In genomic region chr3:183918178-183918577, GRCh38 we compare ENCODE assay signal across 24 cellular contexts. TPM values are rescaled to one million over a fixed set of nuclear protein-coding genes. Genes with fewer than 3 reads are reported as not detected.
A peak's percentile ranks its signal among the peaks of the same experiment; 100 is the strongest.
DNase-seq lines count a peak whose midpoint lies in the region; ATAC-seq and TF ChIP-seq lines count a peak whose summit lies in the region.
"Had no signal": no experiment of that assay in that cellular context is flagged by ENCODE, and none has a peak within 500 bp of the region (broad histone marks: within the 10 kb centered on the region; RNA-seq: fewer than 3 reads in every experiment).

No MANE protein-coding gene starts in this region.

- 53 to 86% (median 56%) methylated on average over 2 of the region's 2 CpGs for WGBS in psoas muscle, 3 donors

- CTCF ChIA-PET in PC-9 (lab: Charles Lee) = interaction anchor here (1.2 kb wide), 1 partner anchor 21 kb away, joined by 3 read pairs; no protein-coding TSS in a partner anchor
- CTCF ChIA-PET in activated CD4-positive, alpha-beta T cell treated with anti-CD3 and anti-CD28 coated beads for 36 hours (lab: Charles Lee) = interaction anchor here (1.1 kb wide), 1 partner anchor 14 kb away, joined by 4 read pairs; no protein-coding TSS in a partner anchor

- H3K9me3 ChIP-seq in PC-9 (ENCODE audit: insufficient read depth, low read depth) = no peaks in the 10 kb centered on the region
- no peaks in the 10 kb centered on the region for H3K9me3 ChIP-seq in psoas muscle
- H3K9me3 ChIP-seq: BE2C, BLaER1 had no signal

- DNase-seq in PC-9 (no peak), myocyte (ENCODE audit: low read depth) (peak; percentile 9), psoas muscle (no peak), Kasumi-1 (lab: John Stamatoyannopoulos, UW) (no peak), NCI-H524 treated with DMSO at 0.1 percent for 48 hours (lab: John Stamatoyannopoulos, UW) (no peak)
- no peak for DNase-seq in activated CD4-positive, alpha-beta T cell treated with anti-CD3 and anti-CD28 coated beads for 36 hours
- DNase-seq: 8988T; ACHN; BE2C; C1 segment of cervical spinal cord; CD4-positive, alpha-beta memory T cell; CD4-positive, CD25-positive, alpha-beta regulatory T cell; CD8-positive, alpha-beta memory T cell; COR-L47; DMS 273 treated with DMSO at 0.1 percent for 48 hours; DMS153; DMS53; DMS79; DND-41; EL; GF-D8 had no signal

- no peaks in the 10 kb centered on the region for H4K20me1 ChIP-seq in PC-9 (ENCODE audit: insufficient read depth)
- H4K20me1 ChIP-seq: BLaER1 had no signal

- H3K27ac Mint-ChIP-seq in activated CD4-positive, alpha-beta T cell treated with anti-CD3 and anti-CD28 coated beads for 36 hours = no peak overlapping the region
- H3K27ac Mint-ChIP-seq: CD14-positive monocyte; CD4-positive, alpha-beta memory T cell; CD4-positive, CD25-positive, alpha-beta regulatory T cell had no signal

- H3K4me1 Mint-ChIP-seq in activated CD4-positive, alpha-beta T cell treated with anti-CD3 and anti-CD28 coated beads for 36 hours = no peaks in the 10 kb centered on the region
- H3K4me1 Mint-ChIP-seq: CD14-positive monocyte; CD4-positive, alpha-beta memory T cell; CD4-positive, CD25-positive, alpha-beta regulatory T cell; CD8-positive, alpha-beta memory T cell had no signal

- H3K27ac ChIP-seq in PC-9 (peak overlapping the region; percentile 5; the same call in 1 of the 2 replicates), psoas muscle (no peak overlapping the region)
- H3K27ac ChIP-seq: BLaER1 had no signal

- H3K4me1 ChIP-seq in PC-9 (replicated peaks; ENCODE audit: insufficient read depth) (peaks cover 31% of the 10 kb centered on the region), psoas muscle (no peaks in the 10 kb centered on the region)
- H3K4me1 ChIP-seq: BE2C, BLaER1 had no signal

- POLR2A ChIA-PET in PC-9 (lab: Charles Lee; ENCODE audit: unreplicated experiment) = no interaction called here
- POLR2A ChIA-PET in activated CD4-positive, alpha-beta T cell treated with anti-CD3 and anti-CD28 coated beads for 36 hours (lab: Charles Lee) = no interaction called here

- H3K4me3 ChIP-seq in PC-9 = no peak overlapping the region
- no peak overlapping the region for H3K4me3 ChIP-seq in psoas muscle
- H3K4me3 ChIP-seq: BLaER1 had no signal

- no peak for TF ChIP-seq CTCF in PC-9 (conservative IDR thresholded peaks at IDR 0.05)
- TF ChIP-seq CTCF in psoas muscle (IDR thresholded peaks at IDR 0.05) = no peak

- H3K27me3 Mint-ChIP-seq in activated CD4-positive, alpha-beta T cell treated with anti-CD3 and anti-CD28 coated beads for 36 hours = no peaks in the 10 kb centered on the region
- H3K27me3 Mint-ChIP-seq: CD4-positive, alpha-beta memory T cell; CD4-positive, CD25-positive, alpha-beta regulatory T cell; CD8-positive, alpha-beta memory T cell had no signal

- H3K36me3 Mint-ChIP-seq in activated CD4-positive, alpha-beta T cell treated with anti-CD3 and anti-CD28 coated beads for 36 hours (ENCODE audit: low read depth) = peaks cover 8% of the 10 kb centered on the region

- H3K4me3 Mint-ChIP-seq in activated CD4-positive, alpha-beta T cell treated with anti-CD3 and anti-CD28 coated beads for 36 hours = no peak overlapping the region
- H3K4me3 Mint-ChIP-seq: CD14-positive monocyte; CD4-positive, alpha-beta memory T cell; CD4-positive, CD25-positive, alpha-beta regulatory T cell; CD8-positive, alpha-beta memory T cell had no signal

- peak; percentile 15 to 69 (median 27) for ATAC-seq in psoas muscle
- ATAC-seq in activated CD4-positive, alpha-beta T cell treated with anti-CD3 and anti-CD28 coated beads for 36 hours = no peak
- ATAC-seq in GM18858 (IDR thresholded peaks at IDR 0.05; ENCODE audit: unreplicated experiment) = no peak

- H2AFZ ChIP-seq in PC-9 = no peak overlapping the region

- no peaks in the 10 kb centered on the region for H3K9me2 ChIP-seq in PC-9 (ENCODE audit: insufficient read depth)

- peaks cover 71% of the 10 kb centered on the region for H3F3A ChIP-seq in PC-9 (ENCODE audit: insufficient read depth, low read depth)

- H3K9me3 Mint-ChIP-seq in activated CD4-positive, alpha-beta T cell treated with anti-CD3 and anti-CD28 coated beads for 36 hours (ENCODE audit: low read depth) = no peaks in the 10 kb centered on the region
- H3K9me3 Mint-ChIP-seq: CD14-positive monocyte; CD4-positive, alpha-beta memory T cell; CD4-positive, CD25-positive, alpha-beta regulatory T cell; CD8-positive, alpha-beta memory T cell had no signal

- peaks cover 29% of the 10 kb centered on the region; the same call in 1 of the 2 replicates for H3K36me3 ChIP-seq in PC-9 (ENCODE audit: low read depth)
- H3K36me3 ChIP-seq in psoas muscle (ENCODE audit: insufficient read depth in 1 of 2, low read depth in 1 of 2) = peaks cover 14 to 40% of the 10 kb centered on the region in 2 donors

- no peak overlapping the region for H3K4me2 ChIP-seq in PC-9
- H3K4me2 ChIP-seq: BLaER1 had no signal

- no peaks in the 10 kb centered on the region for H3K79me2 ChIP-seq in PC-9 (ENCODE audit: low read depth)

- H3K27me3 ChIP-seq in PC-9 (ENCODE audit: insufficient read depth, low read depth) (no peaks in the 10 kb centered on the region), psoas muscle (ENCODE audit: insufficient read depth in 3 of 3, low read length in 2 of 3) (no peaks in the 10 kb centered on the region)
- H3K27me3 ChIP-seq: BE2C, BLaER1 had no signal

- intact Hi-C loops in PC-9 (cut with micrococcal nuclease; ENCODE audit: unreplicated experiment) (no loop called here), psoas muscle (cut with DNase I) (no loop called here)
- intact Hi-C loops in activated CD4-positive, alpha-beta T cell treated with anti-CD3 and anti-CD28 coated beads for 36 hours (cut with DNase I, micrococcal nuclease) = no loop called here

- BruUV-seq in PC-9 (replicated peaks; lab: Mats Ljungman, UMichigan) = no TSS peak

RNA-seq across cellular contexts. Expression of gene PARL, which starts 33.5 kb away (rescaled TPM):
- total RNA-seq in PC-9 (2021) = 109 and 180 TPM in 2 replicates
- total RNA-seq in myocyte = 37.9 and 40.4 TPM in 2 replicates
- polyA plus RNA-seq in myocyte (2012) = 49.6 TPM
- 10 to 100 TPM; 30.3 to 64.4 (median 50.7) TPM for total RNA-seq in psoas muscle
- polyA plus RNA-seq in psoas muscle = 10 to 100 TPM; 48.4 to 77.1 (median 61.4) TPM
- total RNA-seq in activated CD4-positive, alpha-beta T cell treated with anti-CD3 and anti-CD28 coated beads for 36 hours = 10 to 100 TPM; 55.9 to 91.9 TPM

Comparison
In these comparisons a context has a peak if more than half of its experiments do, and no peak if none do; other contexts are left out.
1. ATAC-seq: peak in psoas muscle (4 of 4); none in activated CD4-positive, alpha-beta T cell treated with anti-CD3 and anti-CD28 coated beads for 36 hours (single experiment) and GM18858 (single experiment).